Comparison of ENCODE assay signal across 1 cellular context in the genomic region with DNA sequence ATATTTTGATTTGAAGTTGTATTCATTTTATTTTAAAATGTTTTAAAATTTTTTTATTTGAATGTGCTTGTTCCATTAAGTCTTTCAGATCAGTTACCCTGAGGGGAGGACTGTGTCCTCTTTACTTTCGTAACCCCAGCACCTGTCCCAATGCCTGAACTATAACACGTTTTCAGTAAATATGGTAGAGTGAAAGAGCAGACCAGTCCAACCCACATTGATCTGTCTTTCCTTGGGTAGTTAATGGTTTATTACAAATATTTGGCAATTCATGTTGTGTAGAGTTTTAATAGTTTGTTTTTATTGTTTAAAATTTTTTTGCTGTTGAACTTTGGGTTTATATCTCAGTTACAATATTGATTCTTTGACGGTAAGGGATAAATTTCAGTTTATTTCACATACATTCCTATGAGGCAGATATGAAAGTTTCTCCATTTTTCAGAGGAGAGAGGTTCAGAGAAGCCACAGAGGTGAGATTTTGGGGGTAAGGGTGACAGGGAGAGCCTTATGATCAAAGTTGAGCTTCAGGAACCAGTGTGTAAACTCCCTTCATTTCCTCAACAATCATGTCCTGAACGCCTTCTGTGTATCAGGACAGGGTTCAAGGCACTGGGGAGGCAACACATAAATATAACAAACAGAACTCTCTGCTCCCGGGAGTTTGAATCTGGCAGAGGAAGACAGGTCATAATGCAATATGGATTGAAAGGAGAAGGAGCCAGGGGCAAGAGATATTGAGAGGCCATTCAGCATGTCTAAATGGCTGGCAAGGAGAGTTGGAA.
TF ChIP-seq lines count a peak whose summit lies in the region.

No MANE protein-coding gene starts in this region.

TF ChIP-seq in HCT116, 20 proteins besides CTCF, POLR2A, EP300 and RAD21:
- TF ChIP-seq SRF (IDR thresholded peaks at IDR 0.05; ENCODE audit: low read depth) (no peak), TCF7L2 (IDR thresholded peaks at IDR 0.05; ENCODE audit: borderline replicate concordance, extremely low read depth, insufficient read depth, insufficient read length) (no peak), CBX3 (IDR thresholded peaks at IDR 0.05; ENCODE audit: low read depth) (no peak), SP1 (IDR thresholded peaks at IDR 0.05; ENCODE audit: low read depth) (no peak), YY1 (IDR thresholded peaks at IDR 0.05; ENCODE audit: extremely low read depth, insufficient replicate concordance, low read depth, low read length) (no peak), SIN3A (IDR thresholded peaks at IDR 0.05; ENCODE audit: low read depth) (no peak), FOSL1 (IDR thresholded peaks at IDR 0.05; ENCODE audit: low read depth) (no peak), ELF1 (IDR thresholded peaks at IDR 0.05; ENCODE audit: borderline replicate concordance, low read depth) (no peak), CEBPB (IDR thresholded peaks at IDR 0.05; ENCODE audit: low read depth) (no peak), EZH2 (IDR thresholded peaks at IDR 0.05) (no peak), ZFX (IDR thresholded peaks at IDR 0.05) (no peak), EZH2phosphoT487 (IDR thresholded peaks at IDR 0.05; ENCODE audit: borderline replicate concordance) (no peak), JUND (IDR thresholded peaks at IDR 0.05) (no peak), POLR2AphosphoS5 (IDR thresholded peaks at IDR 0.05; ENCODE audit: low read depth, low read length) (no peak)
- TF ChIP-seq, protein P1, sequence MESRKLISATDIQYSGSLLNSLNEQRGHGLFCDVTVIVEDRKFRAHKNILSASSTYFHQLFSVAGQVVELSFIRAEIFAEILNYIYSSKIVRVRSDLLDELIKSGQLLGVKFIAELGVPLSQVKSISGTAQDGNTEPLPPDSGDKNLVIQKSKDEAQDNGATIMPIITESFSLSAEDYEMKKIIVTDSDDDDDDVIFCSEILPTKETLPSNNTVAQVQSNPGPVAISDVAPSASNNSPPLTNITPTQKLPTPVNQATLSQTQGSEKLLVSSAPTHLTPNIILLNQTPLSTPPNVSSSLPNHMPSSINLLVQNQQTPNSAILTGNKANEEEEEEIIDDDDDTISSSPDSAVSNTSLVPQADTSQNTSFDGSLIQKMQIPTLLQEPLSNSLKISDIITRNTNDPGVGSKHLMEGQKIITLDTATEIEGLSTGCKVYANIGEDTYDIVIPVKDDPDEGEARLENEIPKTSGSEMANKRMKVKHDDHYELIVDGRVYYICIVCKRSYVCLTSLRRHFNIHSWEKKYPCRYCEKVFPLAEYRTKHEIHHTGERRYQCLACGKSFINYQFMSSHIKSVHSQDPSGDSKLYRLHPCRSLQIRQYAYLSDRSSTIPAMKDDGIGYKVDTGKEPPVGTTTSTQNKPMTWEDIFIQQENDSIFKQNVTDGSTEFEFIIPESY (IDR thresholded peaks at IDR 0.05; ENCODE audit: extremely low read depth, insufficient replicate concordance, low read length): no peak
- TF ChIP-seq, protein P2, sequence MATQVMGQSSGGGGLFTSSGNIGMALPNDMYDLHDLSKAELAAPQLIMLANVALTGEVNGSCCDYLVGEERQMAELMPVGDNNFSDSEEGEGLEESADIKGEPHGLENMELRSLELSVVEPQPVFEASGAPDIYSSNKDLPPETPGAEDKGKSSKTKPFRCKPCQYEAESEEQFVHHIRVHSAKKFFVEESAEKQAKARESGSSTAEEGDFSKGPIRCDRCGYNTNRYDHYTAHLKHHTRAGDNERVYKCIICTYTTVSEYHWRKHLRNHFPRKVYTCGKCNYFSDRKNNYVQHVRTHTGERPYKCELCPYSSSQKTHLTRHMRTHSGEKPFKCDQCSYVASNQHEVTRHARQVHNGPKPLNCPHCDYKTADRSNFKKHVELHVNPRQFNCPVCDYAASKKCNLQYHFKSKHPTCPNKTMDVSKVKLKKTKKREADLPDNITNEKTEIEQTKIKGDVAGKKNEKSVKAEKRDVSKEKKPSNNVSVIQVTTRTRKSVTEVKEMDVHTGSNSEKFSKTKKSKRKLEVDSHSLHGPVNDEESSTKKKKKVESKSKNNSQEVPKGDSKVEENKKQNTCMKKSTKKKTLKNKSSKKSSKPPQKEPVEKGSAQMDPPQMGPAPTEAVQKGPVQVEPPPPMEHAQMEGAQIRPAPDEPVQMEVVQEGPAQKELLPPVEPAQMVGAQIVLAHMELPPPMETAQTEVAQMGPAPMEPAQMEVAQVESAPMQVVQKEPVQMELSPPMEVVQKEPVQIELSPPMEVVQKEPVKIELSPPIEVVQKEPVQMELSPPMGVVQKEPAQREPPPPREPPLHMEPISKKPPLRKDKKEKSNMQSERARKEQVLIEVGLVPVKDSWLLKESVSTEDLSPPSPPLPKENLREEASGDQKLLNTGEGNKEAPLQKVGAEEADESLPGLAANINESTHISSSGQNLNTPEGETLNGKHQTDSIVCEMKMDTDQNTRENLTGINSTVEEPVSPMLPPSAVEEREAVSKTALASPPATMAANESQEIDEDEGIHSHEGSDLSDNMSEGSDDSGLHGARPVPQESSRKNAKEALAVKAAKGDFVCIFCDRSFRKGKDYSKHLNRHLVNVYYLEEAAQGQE (IDR thresholded peaks at IDR 0.05; ENCODE audit: low read depth): no peak
- TF ChIP-seq, protein P3, sequence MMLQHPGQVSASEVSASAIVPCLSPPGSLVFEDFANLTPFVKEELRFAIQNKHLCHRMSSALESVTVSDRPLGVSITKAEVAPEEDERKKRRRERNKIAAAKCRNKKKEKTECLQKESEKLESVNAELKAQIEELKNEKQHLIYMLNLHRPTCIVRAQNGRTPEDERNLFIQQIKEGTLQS (IDR thresholded peaks at IDR 0.05): no peak
- TF ChIP-seq, protein P4, sequence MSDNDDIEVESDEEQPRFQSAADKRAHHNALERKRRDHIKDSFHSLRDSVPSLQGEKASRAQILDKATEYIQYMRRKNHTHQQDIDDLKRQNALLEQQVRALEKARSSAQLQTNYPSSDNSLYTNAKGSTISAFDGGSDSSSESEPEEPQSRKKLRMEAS (IDR thresholded peaks at IDR 0.05): no peak
